ENCODE assay signal across 9 cellular contexts in the genomic region with DNA sequence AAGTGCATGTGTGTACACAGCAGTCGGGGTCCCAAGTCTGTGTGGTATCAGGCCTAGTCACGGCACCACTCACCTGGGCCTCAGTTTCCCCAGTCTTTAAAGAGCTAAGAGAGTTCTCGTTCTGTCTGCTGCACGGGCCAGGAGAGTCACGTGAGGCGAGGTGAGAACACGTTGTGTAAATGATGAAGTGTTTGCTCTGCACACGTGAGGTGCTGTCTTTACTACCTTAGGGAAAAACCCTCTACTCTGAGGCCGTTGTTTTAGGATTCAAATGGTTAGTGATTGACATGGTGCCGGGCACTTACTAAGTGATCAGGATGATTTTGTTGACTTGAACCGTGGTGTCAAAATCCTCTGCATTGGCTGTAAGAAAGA.
DNase-seq lines count a peak whose midpoint lies in the region; ATAC-seq and TF ChIP-seq lines count a peak whose summit lies in the region.
"Had no signal": no experiment of that assay in that cellular context is flagged by ENCODE, and none has a peak within 500 bp of the region (broad histone marks: within the 10 kb centered on the region; RNA-seq: fewer than 3 reads in every experiment).

No MANE protein-coding gene starts in this region.

- no peaks in the 10 kb centered on the region for H3K36me3 Mint-ChIP-seq in activated naive CD4-positive, alpha-beta T cell treated with anti-CD3 and anti-CD28 coated beads, Interleukin-2, amount 50 U/mL, for 24 hours

- ATAC-seq in GM21526 (IDR thresholded peaks at IDR 0.05; ENCODE audit: low FRiP score, unreplicated experiment), result no peak
- ATAC-seq in GM19324 (IDR thresholded peaks at IDR 0.05; ENCODE audit: low FRiP score, unreplicated experiment), result no peak

- H3K27ac ChIP-seq in cingulate gyrus (ENCODE audit: low read depth, low read length) (peak overlapping the region; percentile 100), mucosa of rectum (ENCODE audit: low read depth in 2 of 2, low read length in 2 of 2) (peak overlapping the region; percentile 44 to 100), uterus (peak overlapping the region; percentile 100)
- H3K27ac ChIP-seq: PC-9 had no signal

- no peaks in the 10 kb centered on the region for H3K9me3 Mint-ChIP-seq in activated naive CD4-positive, alpha-beta T cell treated with anti-CD3 and anti-CD28 coated beads, Interleukin-2, amount 50 U/mL, for 24 hours

- intact Hi-C loops in uterus (cut with DNase I; ENCODE audit: low total_unique reads), result no loop called here

- H3K4me3 ChIP-seq in mucosa of rectum (ENCODE audit: low read length in 2 of 2) (no peak overlapping the region), uterus (peak overlapping the region in 1 of 2 donors; percentile 99)
- H3K4me3 ChIP-seq: PC-9 had no signal

- peak in 1 of 4 experiments; percentile 4 for TF ChIP-seq CTCF in uterus (IDR thresholded peaks at IDR 0.05)

- H3K27me3 Mint-ChIP-seq in activated naive CD4-positive, alpha-beta T cell treated with anti-CD3 and anti-CD28 coated beads, Interleukin-2, amount 50 U/mL, for 24 hours, result no peaks in the 10 kb centered on the region

- H3K4me3 Mint-ChIP-seq in activated naive CD4-positive, alpha-beta T cell treated with anti-CD3 and anti-CD28 coated beads, Interleukin-2, amount 50 U/mL, for 24 hours, result no peak overlapping the region

- H3K4me1 ChIP-seq in mucosa of rectum (ENCODE audit: control insufficient read depth in 2 of 2, insufficient read depth in 2 of 2, low read length in 2 of 2) (peaks cover 41 to 47% of the 10 kb centered on the region in 2 donors), uterus (peaks cover 11 to 22% of the 10 kb centered on the region in 2 donors)

- peaks cover 0 to 4% of the 10 kb centered on the region in 2 donors for H3K36me3 ChIP-seq in mucosa of rectum (ENCODE audit: control insufficient read depth in 2 of 2, insufficient read depth in 2 of 2, low read length in 2 of 2)
- no peaks in the 10 kb centered on the region for H3K36me3 ChIP-seq in uterus

- TF ChIP-seq POLR2A in uterus (IDR thresholded peaks at IDR 0.05), result no peak

- H3K4me1 Mint-ChIP-seq in activated naive CD4-positive, alpha-beta T cell treated with anti-CD3 and anti-CD28 coated beads, Interleukin-2, amount 50 U/mL, for 24 hours, result peaks cover 61% of the 10 kb centered on the region

- H3K27me3 ChIP-seq in mucosa of rectum (ENCODE audit: control insufficient read depth in 2 of 2, insufficient read depth in 2 of 2, low read length in 2 of 2), result no peaks in the 10 kb centered on the region
- H3K27me3 ChIP-seq in uterus, result no peaks in the 10 kb centered on the region

- DNase-seq in activated naive CD4-positive, alpha-beta T cell treated with anti-CD3 and anti-CD28 coated beads, Interleukin-2, amount 50 U/mL, for 16 hours, result no peak
- peak; percentile 24 to 47 for DNase-seq in uterus
- no peak for DNase-seq in kidney tubule cell (ENCODE audit: low spot score)
- DNase-seq: PC-9 had no signal

- H3K9ac ChIP-seq in mucosa of rectum (ENCODE audit: low read depth in 1 of 2, low read length in 2 of 2), result peak overlapping the region in 1 of 2 donors; percentile 29

- H3K9me3 ChIP-seq in mucosa of rectum (ENCODE audit: control insufficient read depth in 2 of 2, low read length in 2 of 2) (no peaks in the 10 kb centered on the region), uterus (no peaks in the 10 kb centered on the region)

- peak overlapping the region; percentile 65 for H3K27ac Mint-ChIP-seq in activated naive CD4-positive, alpha-beta T cell treated with anti-CD3 and anti-CD28 coated beads, Interleukin-2, amount 50 U/mL, for 24 hours

Comparison
In these comparisons a context has a peak if more than half of its experiments do, and no peak if none do; other contexts are left out.
1. DNase-seq: peak in uterus (2 of 2); none in activated naive CD4-positive, alpha-beta T cell treated with anti-CD3 and anti-CD28 coated beads, Interleukin-2, amount 50 U/mL, for 16 hours (single experiment) and kidney tubule cell (single experiment).
2. Peak in every context shown above with its lines, with median percentiles within 50 percentile points of each other: H3K27ac ChIP-seq.